In genomic region chr4:175034007-175034406, GRCh38 we compare ENCODE assay signal across 20 cellular contexts.
DNase-seq lines count a peak whose midpoint lies in the region; ATAC-seq, FAIRE-seq and TF ChIP-seq lines count a peak whose summit lies in the region.
"Had no signal": no experiment of that assay in that cellular context is flagged by ENCODE, and none has a peak within 500 bp of the region (broad histone marks: within the 10 kb centered on the region; RNA-seq: fewer than 3 reads in every experiment).

No MANE protein-coding gene starts in this region.

- H3K4me3 Mint-ChIP-seq in GM23338 (no peak overlapping the region), astrocyte (ENCODE audit: unreplicated experiment) (no peak overlapping the region)
- H3K4me3 Mint-ChIP-seq: CD8-positive, alpha-beta T cell; IgD-negative memory B cell had no signal

- H3K27me3 Mint-ChIP-seq in GM23338 (ENCODE audit: insufficient read depth, low read depth, poor library complexity) (peaks cover 4% of the 10 kb centered on the region), astrocyte (ENCODE audit: low read depth, unreplicated experiment) (no peaks in the 10 kb centered on the region)
- H3K27me3 Mint-ChIP-seq: IgD-negative memory B cell had no signal

- no peak for FAIRE-seq in astrocyte (lab: Jason Lieb, UNC)
- FAIRE-seq: GM12878, HepG2 had no signal

- H3K27me3 ChIP-seq in GM23338 (ENCODE audit: insufficient read depth) (no peaks in the 10 kb centered on the region), HUES64 (ENCODE audit: insufficient read depth, low read length) (no peaks in the 10 kb centered on the region), astrocyte (ENCODE audit: insufficient read depth, low read length) (no peaks in the 10 kb centered on the region), iPS-18a (ENCODE audit: control insufficient read depth, insufficient read depth, low read length) (no peaks in the 10 kb centered on the region), transverse colon (no peaks in the 10 kb centered on the region), breast epithelium (no peaks in the 10 kb centered on the region)
- H3K27me3 ChIP-seq: BLaER1 treated with 17β-estradiol and CSF1 and Interleukin-3, amounts not matched to agents 10 nM and 100 nM had no signal

- WGBS in HUES64: 56% methylated on average over 1 of the region's 1 CpG
- 75 to 81% methylated on average over 1 of the region's 1 CpG for WGBS in transverse colon (ENCODE audit: low coverage in 1 of 2), 2 donors

- ATAC-seq in GM23338 (no peak; the same call in 2 of the 3 replicates), left lobe of liver (no peak)
- ATAC-seq: CD8-positive, alpha-beta T cell; GM12878; HepG2 had no signal

- no peaks in the 10 kb centered on the region for H3K9me2 ChIP-seq in GM23338 (ENCODE audit: insufficient read depth)

- H3K9me3 Mint-ChIP-seq in GM23338 (peaks cover 58% of the 10 kb centered on the region), astrocyte (ENCODE audit: unreplicated experiment) (no peaks in the 10 kb centered on the region)

- H3K79me2 ChIP-seq in GM23338 (replicated peaks; ENCODE audit: insufficient read depth) (no peaks in the 10 kb centered on the region), astrocyte (ENCODE audit: insufficient read depth, low read length) (no peaks in the 10 kb centered on the region)

- no peak overlapping the region for H3K4me2 ChIP-seq in GM23338
- H3K4me2 ChIP-seq in astrocyte (ENCODE audit: low read length): no peak overlapping the region

- H2AFZ ChIP-seq in GM23338 (no peak overlapping the region), astrocyte (ENCODE audit: low read depth, low read length) (no peak overlapping the region)

- H3K27ac ChIP-seq in GM23338 (ENCODE audit: low read depth) (peak overlapping the region; percentile 61), HUES64 (ENCODE audit: low read depth, low read length) (peak overlapping the region; percentile 60; the same call in 1 of the 2 replicates), astrocyte (ENCODE audit: low read depth, low read length) (no peak overlapping the region), iPS-18a (ENCODE audit: low read length) (peak overlapping the region; percentile 59), transverse colon (no peak overlapping the region), breast epithelium (no peak overlapping the region)
- H3K27ac ChIP-seq: BLaER1 treated with 17β-estradiol and CSF1 and Interleukin-3, amounts not matched to agents 10 nM and 100 nM had no signal

- H3K4me1 Mint-ChIP-seq in GM23338 (no peaks in the 10 kb centered on the region), astrocyte (ENCODE audit: low read depth, unreplicated experiment) (peaks cover 23% of the 10 kb centered on the region)

- H3K9ac ChIP-seq in HUES64 (ENCODE audit: low read depth, low read length) (no peak overlapping the region), astrocyte (ENCODE audit: low read length) (no peak overlapping the region), iPS-18a (ENCODE audit: low read length) (no peak overlapping the region)
- H3K9ac ChIP-seq: BLaER1 treated with 17β-estradiol and CSF1 and Interleukin-3, amounts not matched to agents 10 nM and 100 nM had no signal

- TF ChIP-seq POLR2A in transverse colon (IDR thresholded peaks at IDR 0.05) (no peak), breast epithelium (IDR thresholded peaks at IDR 0.05) (no peak)

- TF ChIP-seq EP300 in transverse colon (IDR thresholded peaks at IDR 0.05; ENCODE audit: low read depth): no peak

- H3K4me3 ChIP-seq in GM23338 (no peak overlapping the region), HUES64 (ENCODE audit: low read length) (no peak overlapping the region), astrocyte (ENCODE audit: insufficient read depth, low read depth, low read length) (no peak overlapping the region), iPS-18a (ENCODE audit: low read length) (no peak overlapping the region), transverse colon (no peak overlapping the region), breast epithelium (no peak overlapping the region)
- H3K4me3 ChIP-seq: BLaER1 treated with 17β-estradiol and CSF1 and Interleukin-3, amounts not matched to agents 10 nM and 100 nM; GM12878 had no signal

- in situ Hi-C loops in transverse colon (cut with MboI; ENCODE audit: low pct_ligation_motif_present in 1 of 4, low pct_unique_long_range_greater_than_20kb in 1 of 4, low sequenced_read_pairs in 3 of 4): no loop called here

- TF ChIP-seq CTCF in GM23338 (conservative IDR thresholded peaks at IDR 0.05; ENCODE audit: low read depth in 2 of 2) (no peak), astrocyte (IDR thresholded peaks at IDR 0.05; ENCODE audit: insufficient read depth, low read depth, low read length) (no peak), transverse colon (IDR thresholded peaks at IDR 0.05) (no peak), breast epithelium (IDR thresholded peaks at IDR 0.05) (no peak)

- intact Hi-C loops in transverse colon (cut with DNase I; ENCODE audit: low total_unique reads) (no loop called here), breast epithelium (cut with DNase I; ENCODE audit: low total_unique reads) (no loop called here)

- H4K20me1 ChIP-seq in GM23338 (replicated peaks; ENCODE audit: insufficient read depth): no peaks in the 10 kb centered on the region
- no peaks in the 10 kb centered on the region for H4K20me1 ChIP-seq in astrocyte (ENCODE audit: insufficient read depth, low read length)
- H4K20me1 ChIP-seq: BLaER1 treated with 17β-estradiol and CSF1 and Interleukin-3, amounts not matched to agents 10 nM and 100 nM had no signal

- H3K36me3 ChIP-seq in GM23338 (ENCODE audit: insufficient read depth) (peaks cover 15% of the 10 kb centered on the region), HUES64 (ENCODE audit: insufficient read depth, low read length) (0 out of 2 replicates have a peak, but pooled peaks cover 2% of the 10 kb centered on the region), astrocyte (ENCODE audit: insufficient read depth, low read length) (no peaks in the 10 kb centered on the region), iPS-18a (ENCODE audit: control insufficient read depth, low read depth, low read length) (no peaks in the 10 kb centered on the region), transverse colon (no peaks in the 10 kb centered on the region), breast epithelium (no peaks in the 10 kb centered on the region)

- H3K9me3 ChIP-seq in HUES64 (ENCODE audit: insufficient read depth, low read depth, low read length): peaks cover 40% of the 10 kb centered on the region
- H3K9me3 ChIP-seq in astrocyte (ENCODE audit: insufficient read depth, low read depth, low read length): peaks cover 6% of the 10 kb centered on the region
- H3K9me3 ChIP-seq in iPS-18a (ENCODE audit: control insufficient read depth, low read depth, low read length): peaks cover 12% of the 10 kb centered on the region
- H3K9me3 ChIP-seq in transverse colon: no peaks in the 10 kb centered on the region
- H3K9me3 ChIP-seq in breast epithelium: peaks cover 4 to 12% of the 10 kb centered on the region in 2 donors

- H3F3A ChIP-seq in GM23338 (replicated peaks; ENCODE audit: low read depth): no peaks in the 10 kb centered on the region

- H3K4me1 ChIP-seq in GM23338 (ENCODE audit: insufficient read depth) (no peaks in the 10 kb centered on the region), HUES64 (ENCODE audit: insufficient read depth, low read length) (no peaks in the 10 kb centered on the region), astrocyte (ENCODE audit: insufficient read depth, low read length) (peaks cover 5% of the 10 kb centered on the region), iPS-18a (ENCODE audit: control insufficient read depth, low read depth, low read length) (no peaks in the 10 kb centered on the region), transverse colon (no peaks in the 10 kb centered on the region), breast epithelium (no peaks in the 10 kb centered on the region)

- H3K36me3 Mint-ChIP-seq in GM23338 (ENCODE audit: low read depth) (peaks cover 48% of the 10 kb centered on the region), astrocyte (ENCODE audit: low read depth, unreplicated experiment) (no peaks in the 10 kb centered on the region)
- H3K36me3 Mint-ChIP-seq: CD8-positive, alpha-beta T cell had no signal

- no peak overlapping the region for H3K27ac Mint-ChIP-seq in GM23338
- H3K27ac Mint-ChIP-seq in astrocyte (ENCODE audit: unreplicated experiment): peak overlapping the region; percentile 31
- H3K27ac Mint-ChIP-seq: CD8-positive, alpha-beta T cell; IgD-negative memory B cell had no signal

- DNase-seq in GM23338 (ENCODE audit: low spot score): peak; percentile 38
- DNase-seq in astrocyte (ENCODE audit: low read depth): no peak
- no peak for DNase-seq in NCI-H2196 treated with DMSO at 0.1 percent for 48 hours (lab: John Stamatoyannopoulos, UW; ENCODE audit: unreplicated experiment)
- DNase-seq in transverse colon: no peak
- no peak for DNase-seq in breast epithelium (ENCODE audit: low spot score in 2 of 2)
- no peak for DNase-seq in left lobe of liver (ENCODE audit: low spot score)
- DNase-seq: 8988T; CD8-positive, alpha-beta T cell; COR-L47; DMS 273 treated with DMSO at 0.1 percent for 48 hours; DMS53; DND-41; EL; HCEC 1CT had no signal

TF ChIP-seq in GM23338, 12 proteins besides CTCF, POLR2A, EP300 and RAD21:
- no peak for TF ChIP-seq POLR2AphosphoS5 (IDR thresholded peaks at IDR 0.05; ENCODE audit: low read depth)
- no peak for TF ChIP-seq EZH2phosphoT487 (IDR thresholded peaks at IDR 0.05; ENCODE audit: unreplicated experiment)
- TF ChIP-seq ZNF114 (CRISPR knock-in tag; IDR thresholded peaks at IDR 0.05): no peak
- TF ChIP-seq NANOG (IDR thresholded peaks at IDR 0.05; ENCODE audit: borderline replicate concordance): peak; percentile 68; the same call in 1 of the 2 replicates
- no peak for TF ChIP-seq ZNF331 (CRISPR knock-in tag; IDR thresholded peaks at IDR 0.05; ENCODE audit: low read depth)
- TF ChIP-seq EZH2 (IDR thresholded peaks at IDR 0.05; ENCODE audit: low read depth, unreplicated experiment): no peak

Comparison
In these comparisons a context has a peak if more than half of its experiments do, and no peak if none do; other contexts are left out.
1. H3K27ac ChIP-seq: peak in GM23338 (single experiment), HUES64 (single experiment) and iPS-18a (single experiment); none in astrocyte (single experiment), transverse colon (0 of 4) and breast epithelium (0 of 2).